In genomic region chr1:32246888-32247273, GRCh38 we compare ENCODE assay signal across 2 cellular contexts.
TF ChIP-seq lines count a peak whose summit lies in the region.

TSS of gene FAM167B (plus strand) at chr1:32247222. CDS start at chr1:32247422, 200 bp downstream.

TF ChIP-seq in IMR-90, 13 proteins besides CTCF, POLR2A, EP300 and RAD21:
- TF ChIP-seq RCOR1 (IDR thresholded peaks at IDR 0.05; ENCODE audit: insufficient replicate concordance, low read length): no peak
- TF ChIP-seq USF2 (IDR thresholded peaks at IDR 0.05; ENCODE audit: low read depth, low read length): peak; percentile 54; the same call in 1 of the 2 replicates
- no peak for TF ChIP-seq SMC3 (IDR thresholded peaks at IDR 0.05; ENCODE audit: low read depth, low read length)
- TF ChIP-seq NFE2L2 (IDR thresholded peaks at IDR 0.05; ENCODE audit: low read depth, low read length): no peak
- peak; percentile 63; the same call in 1 of the 2 replicates for TF ChIP-seq MAZ (IDR thresholded peaks at IDR 0.05; ENCODE audit: borderline replicate concordance, low read depth, low read length)

TF ChIP-seq in GM12878, 131 proteins besides CTCF, POLR2A, EP300 and RAD21:
- no peak for TF ChIP-seq ZSCAN29 (IDR thresholded peaks at IDR 0.05)
- no peak for TF ChIP-seq ZBTB33 (IDR thresholded peaks at IDR 0.05)
- no peak for TF ChIP-seq CHD4 (IDR thresholded peaks at IDR 0.05)
- TF ChIP-seq IKZF1 (conservative IDR thresholded peaks at IDR 0.05): no peak
- TF ChIP-seq CHD2 (IDR thresholded peaks at IDR 0.05; ENCODE audit: borderline replicate concordance, low read depth, low read length): no peak
- TF ChIP-seq HDAC2 (IDR thresholded peaks at IDR 0.05): no peak
- no peak for TF ChIP-seq SP1 (IDR thresholded peaks at IDR 0.05; ENCODE audit: low read depth, low read length)
- TF ChIP-seq IRF3 (IDR thresholded peaks at IDR 0.05): no peak
- TF ChIP-seq BRCA1 (IDR thresholded peaks at IDR 0.05; ENCODE audit: low read depth, low read length): no peak
